In genomic region chr11:119099707-119100106, GRCh38 we compare ENCODE assay signal across 1 cellular context.
TF ChIP-seq lines count a peak whose summit lies in the region.

No MANE protein-coding gene starts in this region.

TF ChIP-seq in HepG2, 621 proteins besides CTCF, POLR2A, EP300 and RAD21:
- TF ChIP-seq ZNF382 (CRISPR knock-in tag; IDR thresholded peaks at IDR 0.05; ENCODE audit: borderline replicate concordance) (no peak), THYN1 (CRISPR knock-in tag; IDR thresholded peaks at IDR 0.05; ENCODE audit: borderline replicate concordance, low read depth) (no peak), ZSCAN29 (CRISPR knock-in tag; conservative IDR thresholded peaks at IDR 0.05) (no peak), TCF12 (IDR thresholded peaks at IDR 0.05) (no peak), TCF12 (CRISPR knock-in tag; IDR thresholded peaks at IDR 0.05) (no peak), NCOA5 (CRISPR knock-in tag; IDR thresholded peaks at IDR 0.05) (no peak), TERF1 (CRISPR knock-in tag; IDR thresholded peaks at IDR 0.05) (no peak), HMGXB4 (CRISPR knock-in tag; IDR thresholded peaks at IDR 0.05; ENCODE audit: borderline replicate concordance in 1 of 2, low read depth in 1 of 2) (no peak), ZNF580 (CRISPR knock-in tag; IDR thresholded peaks at IDR 0.05; ENCODE audit: borderline replicate concordance, low read depth) (no peak), ZNF564 (CRISPR knock-in tag; IDR thresholded peaks at IDR 0.05) (no peak), HNRNPUL1 (IDR thresholded peaks at IDR 0.05; ENCODE audit: low read depth, low read length) (no peak), ATF1 (CRISPR knock-in tag; IDR thresholded peaks at IDR 0.05) (no peak), MTERF4 (CRISPR knock-in tag; IDR thresholded peaks at IDR 0.05) (no peak), ZNF225 (CRISPR knock-in tag; IDR thresholded peaks at IDR 0.05) (no peak), ZNF816 (CRISPR knock-in tag; IDR thresholded peaks at IDR 0.05; ENCODE audit: borderline replicate concordance) (no peak), ZNF510 (CRISPR knock-in tag; IDR thresholded peaks at IDR 0.05; ENCODE audit: low read depth) (no peak), YY1 (IDR thresholded peaks at IDR 0.05; ENCODE audit: insufficient read depth, insufficient replicate concordance, low read depth, low read length) (no peak), ZNF512 (CRISPR knock-in tag; IDR thresholded peaks at IDR 0.05) (no peak), ZNF567 (CRISPR knock-in tag; IDR thresholded peaks at IDR 0.05; ENCODE audit: borderline replicate concordance) (no peak)
